Comparison of ENCODE assay signal across 20 cellular contexts in genomic region chr16:84876873-84877606, GRCh38. TPM values are rescaled to one million over a fixed set of nuclear protein-coding genes. Genes with fewer than 3 reads are reported as not detected.
A peak's percentile ranks its signal among the peaks of the same experiment; 100 is the strongest.
DNase-seq lines count a peak whose midpoint lies in the region; ATAC-seq, FAIRE-seq and TF ChIP-seq lines count a peak whose summit lies in the region.
"Had no signal": no experiment of that assay in that cellular context is flagged by ENCODE, and none has a peak within 500 bp of the region (broad histone marks: within the 10 kb centered on the region; RNA-seq: fewer than 3 reads in every experiment).

No MANE protein-coding gene starts in this region.

- DNase-seq in H7 (peak; percentile 52), OCI-LY7 (ENCODE audit: low spot score) (no peak), HepG2 (ENCODE audit: low spot score) (no peak), small intestine (peak; percentile 19), A673 (ENCODE audit: low spot score) (no peak)
- no peak for DNase-seq in stimulated activated CD4-positive, alpha-beta T cell treated with anti-CD3 and anti-CD28 coated beads, Interleukin-1b, Interleukin-23, amount 100 ng/mL, for 48 hours
- DNase-seq in activated effector memory CD4-positive, alpha-beta T cell treated with anti-CD3 and anti-CD28 coated beads, Interleukin-2, amount 50 U/mL, for 16 hours: no peak
- DNase-seq: AML-193, DMS 273 treated with DMSO at 0.1 percent for 48 hours, GDM1, GM23248, NCI-H1105 treated with DMSO at 0.1 percent for 48 hours, NCI-H1694 treated with DMSO at 0.1 percent for 48 hours, NCI-H2107, NCI-H2227 treated with DMSO at 0.1 percent for 48 hours, NCI-H524, Peyer's patch had no signal

- POLR2A ChIA-PET in OCI-LY7 (lab: Charles Lee): interaction anchor here (0.6 to 3.1 kb wide), 8 partner anchors 9 to 369 kb away, joined by 3 to 19 read pairs (median 4); no protein-coding TSS in a partner anchor
- POLR2A ChIA-PET in HepG2 (lab: Yijun Ruan, JAX): no interaction called here
- POLR2A ChIA-PET in A673 (lab: Charles Lee; ENCODE audit: low non-redundant PET): no interaction called here

- no TSS peak for BruUV-seq in OCI-LY7 (replicated peaks; lab: Mats Ljungman, UMichigan)
- BruUV-seq in HepG2 (replicated peaks; lab: Mats Ljungman, UMichigan): no TSS peak
- no TSS peak for BruUV-seq in A673 (replicated peaks; lab: Mats Ljungman, UMichigan)

- no peaks in the 10 kb centered on the region for H3K27me3 ChIP-seq in H7 (ENCODE audit: control insufficient read depth, insufficient read depth, low read length)
- peaks cover 0 to 5% of the 10 kb centered on the region in 2 experiments; a peak in 1 of 5 replicates for H3K27me3 ChIP-seq in HepG2 (ENCODE audit: control insufficient read depth in 1 of 2, insufficient read depth in 2 of 2, low read length in 2 of 2)
- H3K27me3 ChIP-seq in small intestine (ENCODE audit: control insufficient read depth in 2 of 2, insufficient read depth in 2 of 2, low read length in 2 of 2): no peaks in the 10 kb centered on the region
- no peaks in the 10 kb centered on the region for H3K27me3 ChIP-seq in A673 (replicated peaks; ENCODE audit: insufficient read depth, low read depth, low read length, poor library complexity)
- H3K27me3 ChIP-seq: Peyer's patch had no signal

- H3K9me2 ChIP-seq in OCI-LY7 (ENCODE audit: insufficient read depth, low read length): no peaks in the 10 kb centered on the region

- H3K4me3 ChIP-seq in H7 (ENCODE audit: insufficient read depth, low read depth, low read length) (no peak overlapping the region), OCI-LY7 (ENCODE audit: low read depth, low read length, poor library complexity, severe bottlenecking) (no peak overlapping the region), HepG2 (replicated peaks in 1 of 3; ENCODE audit: insufficient read depth in 1 of 3, low read depth in 2 of 3, low read length in 3 of 3) (no peak overlapping the region), small intestine (ENCODE audit: low read depth in 1 of 2, low read length in 2 of 2) (no peak overlapping the region), A673 (ENCODE audit: low read depth, low read length, poor library complexity, severe bottlenecking) (no peak overlapping the region)
- H3K4me3 ChIP-seq: GM12878, GM23248, Peyer's patch had no signal

- peaks cover 2% of the 10 kb centered on the region; the same call in 1 of the 2 replicates for H3K36me3 ChIP-seq in H7 (replicated peaks; ENCODE audit: control insufficient read depth, insufficient read depth, low read length)
- H3K36me3 ChIP-seq in OCI-LY7 (ENCODE audit: insufficient read depth, low read length): no peaks in the 10 kb centered on the region; the same call in 1 of the 2 replicates
- H3K36me3 ChIP-seq in HepG2 (replicated peaks in 1 of 2; ENCODE audit: control insufficient read depth in 1 of 2, insufficient read depth in 2 of 2, low read length in 2 of 2): no peaks in the 10 kb centered on the region
- no peaks in the 10 kb centered on the region for H3K36me3 ChIP-seq in small intestine (ENCODE audit: control insufficient read depth in 2 of 2, insufficient read depth in 2 of 2, low read length in 2 of 2)
- H3K36me3 ChIP-seq in A673 (ENCODE audit: insufficient read depth, low read length, poor library complexity, severe bottlenecking): no peaks in the 10 kb centered on the region

- H3K27ac ChIP-seq in OCI-LY7 (ENCODE audit: low read depth, low read length, poor library complexity, severe bottlenecking): no peak overlapping the region
- H3K27ac ChIP-seq in HepG2 (ENCODE audit: extremely low read length, insufficient read depth, low read length): no peak overlapping the region
- H3K27ac ChIP-seq in small intestine (ENCODE audit: low read depth in 1 of 2, low read length in 1 of 2): no peak overlapping the region
- no peak overlapping the region for H3K27ac ChIP-seq in A673 (ENCODE audit: low read depth, low read length, poor library complexity, severe bottlenecking)
- H3K27ac ChIP-seq: GM23248, Peyer's patch had no signal

- peaks cover 41% of the 10 kb centered on the region for H3K4me1 ChIP-seq in OCI-LY7 (ENCODE audit: insufficient read depth, low read length, poor library complexity, severe bottlenecking)
- no peaks in the 10 kb centered on the region for H3K4me1 ChIP-seq in HepG2 (ENCODE audit: insufficient read depth, low read length)
- H3K4me1 ChIP-seq in small intestine (ENCODE audit: control insufficient read depth in 2 of 2, insufficient read depth in 1 of 2, low read depth in 1 of 2, low read length in 1 of 2): no peaks in the 10 kb centered on the region
- no peaks in the 10 kb centered on the region for H3K4me1 ChIP-seq in A673 (ENCODE audit: insufficient read depth, low read length, poor library complexity, severe bottlenecking)
- H3K4me1 ChIP-seq: Peyer's patch had no signal

- H2AFZ ChIP-seq in OCI-LY7 (ENCODE audit: low read length): peak overlapping the region; percentile 20; the same call in 1 of the 2 replicates
- H2AFZ ChIP-seq in HepG2 (ENCODE audit: low read length): no peak overlapping the region
- H2AFZ ChIP-seq: GM23248 had no signal

- peak overlapping the region; percentile 26 for H3K4me2 ChIP-seq in OCI-LY7 (ENCODE audit: low read length)
- no peak overlapping the region for H3K4me2 ChIP-seq in HepG2 (ENCODE audit: low read depth, low read length)

- no peak for ATAC-seq in HepG2
- ATAC-seq: GM12878, Right ventricle myocardium inferior had no signal

- CTCF ChIA-PET in OCI-LY7 (lab: Charles Lee; ENCODE audit: unreplicated experiment): interaction anchor here (0.7 kb wide), 1 partner anchor 12 kb away, joined by 5 read pairs; no protein-coding TSS in a partner anchor
- CTCF ChIA-PET in HepG2 (lab: Yijun Ruan, JAX; ENCODE audit: low intra/inter-chr PET ratio, low total read pairs): no interaction called here
- CTCF ChIA-PET in A673 (lab: Charles Lee): no interaction called here

- no peak for TF ChIP-seq EP300 in HepG2 (IDR thresholded peaks at IDR 0.05; ENCODE audit: low read depth in 2 of 2, low read length in 2 of 2)
- TF ChIP-seq EP300 in HepG2 (CRISPR knock-in tag; IDR thresholded peaks at IDR 0.05; ENCODE audit: borderline replicate concordance): no peak

- H4K20me1 ChIP-seq in OCI-LY7 (ENCODE audit: insufficient read depth, low read length) (no peaks in the 10 kb centered on the region), HepG2 (ENCODE audit: insufficient read depth, low read length) (no peaks in the 10 kb centered on the region)

- no peak overlapping the region for H3K9ac ChIP-seq in HepG2 (ENCODE audit: insufficient read depth, low read depth, low read length)
- H3K9ac ChIP-seq: GM23248 had no signal

- H3K79me2 ChIP-seq in OCI-LY7 (ENCODE audit: insufficient read depth, low read depth, low read length) (no peaks in the 10 kb centered on the region), HepG2 (ENCODE audit: insufficient read depth, low read length) (no peaks in the 10 kb centered on the region)

- no peak for TF ChIP-seq CTCF in OCI-LY7 (conservative IDR thresholded peaks at IDR 0.05; ENCODE audit: low read length)
- TF ChIP-seq CTCF in HepG2 (CRISPR knock-in tag; IDR thresholded peaks at IDR 0.05): no peak
- TF ChIP-seq CTCF in A673 (conservative IDR thresholded peaks at IDR 0.05; ENCODE audit: low read depth, low read length): no peak

- FAIRE-seq in HepG2 (lab: Jason Lieb, UNC): no peak
- no peak for FAIRE-seq in small intestine (lab: Jason Lieb, UNC)
- FAIRE-seq: GM12878 had no signal

- intact Hi-C loops in OCI-LY7 (cut with micrococcal nuclease; ENCODE audit: unreplicated experiment): no loop called here
- intact Hi-C loops in HepG2 (cut with micrococcal nuclease; ENCODE audit: unreplicated experiment): no loop called here
- intact Hi-C loops in A673 (cut with micrococcal nuclease; ENCODE audit: unreplicated experiment): no loop called here

- no peaks in the 10 kb centered on the region for H3K9me3 ChIP-seq in OCI-LY7 (ENCODE audit: low read length)
- no peaks in the 10 kb centered on the region for H3K9me3 ChIP-seq in HepG2 (ENCODE audit: low read length)
- no peaks in the 10 kb centered on the region for H3K9me3 ChIP-seq in small intestine (ENCODE audit: control insufficient read depth, low read depth)
- H3K9me3 ChIP-seq in A673 (ENCODE audit: low read depth, low read length, poor library complexity, severe bottlenecking): no peaks in the 10 kb centered on the region
- H3K9me3 ChIP-seq: Peyer's patch had no signal

- TF ChIP-seq POLR2A in HepG2 (IDR thresholded peaks at IDR 0.05; ENCODE audit: insufficient read depth in 1 of 2, low read depth in 2 of 2, low read length in 2 of 2): no peak

- no peak for TF ChIP-seq RAD21 in HepG2 (CRISPR knock-in tag; IDR thresholded peaks at IDR 0.05)

- 45% methylated on average over 9 of the region's 13 CpGs for WGBS in HepG2 (ENCODE audit: low lambda C conversion rate)
- 67 to 72% (median 72%) methylated on average over 13 of the region's 13 CpGs for WGBS in small intestine, 3 donors

- in situ Hi-C loops in HepG2 (cut with HindIII; ENCODE audit: extremely low pct_ligation_motif_present, low pct_unique_long_range_greater_than_20kb): no loop called here

RNA-seq across cellular contexts. Expression of gene CRISPLD2, which starts 57.3 kb away (rescaled TPM):
- total RNA-seq in H7 (2014; rRNA removed; shearing (Covaris generic)): 2.0 and 4.2 TPM in 2 replicates
- 0.28 and 0.47 TPM in 2 replicates for total RNA-seq in OCI-LY7 (2014; rRNA removed; shearing (Covaris generic))
- total RNA-seq in OCI-LY7 (2022) (0.53 and 0.99 TPM in 2 replicates), HepG2 (2016; rRNA removed; fragmentation: Illumina TruSeq; extraction: Trizol) (0.14 and 0.31 TPM in 2 replicates), A673 (2021) (0.32 and 0.44 TPM in 2 replicates)
- not detected in 2 replicates for total RNA-seq in HepG2 (2016; cell fraction: cytosol; rRNA removed; fragmentation: Illumina TruSeq; extraction: Trizol; ENCODE audit: low read depth)
- total RNA-seq in HepG2 (2016; cell fraction: insoluble cytoplasmic fraction; rRNA removed; fragmentation: Illumina TruSeq; extraction: Trizol): 0.15 TPM in 2 replicates
- total RNA-seq in HepG2 (2016; cell fraction: membrane; rRNA removed; fragmentation: Illumina TruSeq; extraction: Trizol): not detected in 2 replicates
- total RNA-seq in HepG2 (2016; cell fraction: nucleus; rRNA removed; fragmentation: Illumina TruSeq; extraction: Trizol): not detected in 2 replicates
- polyA plus RNA-seq in HepG2 (2011; rRNA removed) (0.04 and 0.25 TPM in 2 replicates), small intestine (10 to 100 TPM in 1 of 3 donors, 1 to 10 TPM in 1, under 1 TPM in 1; 0.89 to 31.4 (median 4.6) TPM)
- 0.05 and 0.15 TPM in 2 replicates for polyA plus RNA-seq in HepG2 (2011; cell fraction: cytosol; rRNA removed)
- polyA plus RNA-seq in HepG2 (2011; cell fraction: nucleus; rRNA removed): 0.08 and 0.17 TPM in 2 replicates
- polyA plus RNA-seq in HepG2 (2012): 0.07 and 0.31 TPM in 2 replicates
- polyA plus RNA-seq in HepG2 (2016; cell fraction: cytosol; fragmentation: Illumina TruSeq; extraction: Trizol; ENCODE audit: low read depth): not detected in 2 replicates
- not detected in 2 replicates for polyA plus RNA-seq in HepG2 (2016; cell fraction: insoluble cytoplasmic fraction; fragmentation: Illumina TruSeq; extraction: Trizol; ENCODE audit: low read depth)
- not detected in 2 replicates for polyA plus RNA-seq in HepG2 (2016; cell fraction: membrane; fragmentation: Illumina TruSeq; extraction: Trizol; ENCODE audit: low read depth)
- polyA plus RNA-seq in HepG2 (2016; cell fraction: nucleus; fragmentation: Illumina TruSeq; extraction: Trizol; ENCODE audit: insufficient read depth, low read depth): 0.33 TPM in 1 of 2 replicates, not detected in the other
- polyA minus RNA-seq in HepG2 (2011; rRNA and poly(A)+ RNA removed; ENCODE audit: low replicate concordance): 0.44 and 0.89 TPM in 2 replicates
- not detected in 2 replicates for polyA minus RNA-seq in HepG2 (2011; cell fraction: cytosol; rRNA and poly(A)+ RNA removed)
- polyA minus RNA-seq in HepG2 (2011; cell fraction: nucleus; rRNA and poly(A)+ RNA removed): 0.25 and 0.77 TPM in 2 replicates
- polyA plus RNA-seq: IgD-negative memory B cell had no signal

Comparison
In these comparisons a context has a peak if more than half of its experiments do, and no peak if none do; other contexts are left out.
1. DNase-seq: peak in H7 (single experiment) and small intestine (single experiment); none in OCI-LY7 (single experiment), HepG2 (single experiment), stimulated activated CD4-positive, alpha-beta T cell treated with anti-CD3 and anti-CD28 coated beads, Interleukin-1b, Interleukin-23, amount 100 ng/mL, for 48 hours (single experiment), activated effector memory CD4-positive, alpha-beta T cell treated with anti-CD3 and anti-CD28 coated beads, Interleukin-2, amount 50 U/mL, for 16 hours (single experiment) and A673 (single experiment).